In the genomic region with DNA sequence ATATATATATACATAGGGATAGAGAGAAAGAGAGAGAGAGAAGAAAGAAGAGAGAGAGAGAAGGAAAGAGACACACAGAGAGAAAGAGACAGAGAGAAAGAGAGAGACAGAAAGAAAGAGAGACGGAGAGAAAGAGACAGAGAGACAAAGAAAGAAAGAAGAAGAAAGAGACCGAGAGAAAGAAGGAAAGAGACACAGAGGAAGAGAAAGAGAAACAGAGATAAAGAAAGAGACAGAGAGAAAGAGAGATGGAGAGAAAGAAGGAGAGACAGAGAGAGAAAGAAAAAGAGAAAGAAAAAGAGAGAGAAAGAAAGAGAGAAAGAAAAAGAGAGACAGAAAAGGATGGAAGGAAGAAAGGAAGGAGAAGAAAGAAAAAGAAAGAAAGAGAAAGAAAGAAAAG, we compare ENCODE assay signal across 18 cellular contexts. TPM values are rescaled to one million over a fixed set of nuclear protein-coding genes. Genes with fewer than 3 reads are reported as not detected.
DNase-seq lines count a peak whose midpoint lies in the region; ATAC-seq and TF ChIP-seq lines count a peak whose summit lies in the region.
"Had no signal": no experiment of that assay in that cellular context is flagged by ENCODE, and none has a peak within 500 bp of the region (broad histone marks: within the 10 kb centered on the region; RNA-seq: fewer than 3 reads in every experiment).

No MANE protein-coding gene starts in this region.

- H3K9ac ChIP-seq in DND-41 (ENCODE audit: low read depth, low read length) (peak overlapping the region; percentile 52), neural progenitor cell (no peak overlapping the region)
- H3K9ac ChIP-seq: BLaER1 treated with 17β-estradiol and CSF1 and Interleukin-3, amounts not matched to agents 10 nM and 100 nM had no signal

- H3K4me3 Mint-ChIP-seq in activated CD8-positive, alpha-beta T cell treated with anti-CD3 and anti-CD28 coated beads for 36 hours: no peak overlapping the region
- no peak overlapping the region for H3K4me3 Mint-ChIP-seq in activated CD8-positive, alpha-beta T cell treated with anti-CD3 and anti-CD28 coated beads, Interleukin-2, amount 10 ng/mL, durations not matched to agents 7 days and 5 days
- peak overlapping the region in 5 of 8 donors; percentile 27 to 57 (median 35) for H3K4me3 Mint-ChIP-seq in naive B cell
- no peak overlapping the region for H3K4me3 Mint-ChIP-seq in neural progenitor cell
- H3K4me3 Mint-ChIP-seq in activated T-cell treated with anti-CD3 and anti-CD28 coated beads, Interleukin-2, amount 50 U/mL, for 24 hours: no peak overlapping the region
- H3K4me3 Mint-ChIP-seq: CD8-positive, alpha-beta memory T cell had no signal

- H3K27me3 ChIP-seq in DND-41 (ENCODE audit: insufficient read depth, low read length, poor library complexity): no peaks in the 10 kb centered on the region
- no peaks in the 10 kb centered on the region for H3K27me3 ChIP-seq in SJCRH30
- no peaks in the 10 kb centered on the region for H3K27me3 ChIP-seq in neural progenitor cell
- H3K27me3 ChIP-seq: BLaER1 treated with 17β-estradiol and CSF1 and Interleukin-3, amounts not matched to agents 10 nM and 100 nM had no signal

- H3K4me2 ChIP-seq in DND-41 (ENCODE audit: insufficient read depth, low read length) (peak overlapping the region; percentile 51), neural progenitor cell (no peak overlapping the region)
- H3K4me2 ChIP-seq: A549 had no signal

- peaks cover 6% of the 10 kb centered on the region for H3K27me3 Mint-ChIP-seq in activated CD8-positive, alpha-beta T cell treated with anti-CD3 and anti-CD28 coated beads for 36 hours
- H3K27me3 Mint-ChIP-seq in activated CD8-positive, alpha-beta T cell treated with anti-CD3 and anti-CD28 coated beads, Interleukin-2, amount 10 ng/mL, durations not matched to agents 7 days and 5 days (ENCODE audit: low read depth): peaks cover 6% of the 10 kb centered on the region
- no peaks in the 10 kb centered on the region for H3K27me3 Mint-ChIP-seq in naive B cell
- no peaks in the 10 kb centered on the region for H3K27me3 Mint-ChIP-seq in neural progenitor cell (ENCODE audit: insufficient read depth, low read depth)
- H3K27me3 Mint-ChIP-seq in activated T-cell treated with anti-CD3 and anti-CD28 coated beads, Interleukin-2, amount 50 U/mL, for 24 hours: peaks cover 26% of the 10 kb centered on the region

- no peaks in the 10 kb centered on the region for H3K9me3 Mint-ChIP-seq in activated CD8-positive, alpha-beta T cell treated with anti-CD3 and anti-CD28 coated beads for 36 hours
- H3K9me3 Mint-ChIP-seq in activated CD8-positive, alpha-beta T cell treated with anti-CD3 and anti-CD28 coated beads, Interleukin-2, amount 10 ng/mL, durations not matched to agents 7 days and 5 days (ENCODE audit: insufficient read depth): no peaks in the 10 kb centered on the region
- H3K9me3 Mint-ChIP-seq in naive B cell (peaks cover 0 to 2% (median 0%) of the 10 kb centered on the region in 7 donors), neural progenitor cell (no peaks in the 10 kb centered on the region)
- H3K9me3 Mint-ChIP-seq in activated T-cell treated with anti-CD3 and anti-CD28 coated beads, Interleukin-2, amount 50 U/mL, for 24 hours: no peaks in the 10 kb centered on the region

- DNase-seq in activated CD8-positive, alpha-beta T cell treated with anti-CD3 and anti-CD28 coated beads for 36 hours: no peak
- DNase-seq in activated CD8-positive, alpha-beta T cell treated with anti-CD3 and anti-CD28 coated beads, Interleukin-2, amount 10 ng/mL, durations not matched to agents 7 days and 5 days: no peak
- DNase-seq in DND-41 (no peak), naive B cell (no peak), SJCRH30 (no peak), neural progenitor cell (ENCODE audit: low spot score) (no peak)
- no peak for DNase-seq in activated T-cell treated with anti-CD3 and anti-CD28 coated beads, Interleukin-2, amount 50 U/mL, for 24 hours
- DNase-seq: AML-193; CD8-positive, alpha-beta memory T cell; COR-L47; GDM1; GOT3; H7 had no signal

- peak overlapping the region in 1 of 2 experiments; percentile 10; a peak in 1 of 4 replicates for H3K4me3 ChIP-seq in DND-41 (ENCODE audit: low read depth in 1 of 2, low read length in 2 of 2)
- H3K4me3 ChIP-seq in SJCRH30: no peak overlapping the region
- H3K4me3 ChIP-seq in neural progenitor cell: no peak overlapping the region
- H3K4me3 ChIP-seq: A549; BLaER1 treated with 17β-estradiol and CSF1 and Interleukin-3, amounts not matched to agents 10 nM and 100 nM had no signal

- ATAC-seq in activated CD8-positive, alpha-beta T cell treated with anti-CD3 and anti-CD28 coated beads for 36 hours: no peak
- ATAC-seq in activated CD8-positive, alpha-beta T cell treated with anti-CD3 and anti-CD28 coated beads, Interleukin-2, amount 10 ng/mL, durations not matched to agents 7 days and 5 days: no peak
- ATAC-seq in DND-41 (ENCODE audit: insufficient read depth, low read depth) (no peak), naive B cell (ENCODE audit: low read depth in 2 of 2) (no peak)
- ATAC-seq: A549, HCT116 had no signal

- CTCF ChIA-PET in activated CD8-positive, alpha-beta T cell treated with anti-CD3 and anti-CD28 coated beads for 36 hours (lab: Charles Lee): no interaction called here
- CTCF ChIA-PET in activated CD8-positive, alpha-beta T cell treated with anti-CD3 and anti-CD28 coated beads, Interleukin-2, amount 10 ng/mL, durations not matched to agents 7 days and 5 days (lab: Charles Lee): no interaction called here

- POLR2A ChIA-PET in activated CD8-positive, alpha-beta T cell treated with anti-CD3 and anti-CD28 coated beads for 36 hours (lab: Charles Lee): no interaction called here
- POLR2A ChIA-PET in activated CD8-positive, alpha-beta T cell treated with anti-CD3 and anti-CD28 coated beads, Interleukin-2, amount 10 ng/mL, durations not matched to agents 7 days and 5 days (lab: Charles Lee): no interaction called here

- no peaks in the 10 kb centered on the region for H3F3A ChIP-seq in neural progenitor cell (ENCODE audit: low read depth)

- H3K27ac ChIP-seq in DND-41 (ENCODE audit: low read length) (peak overlapping the region; percentile 92), KOPT-K1 (ENCODE audit: low read depth, low read length, poor library complexity, severe bottlenecking) (peak overlapping the region; percentile 86), SJCRH30 (no peak overlapping the region), neural progenitor cell (no peak overlapping the region)
- H3K27ac ChIP-seq: 22Rv1, A549 had no signal

- no peak overlapping the region for H3K27ac Mint-ChIP-seq in activated CD8-positive, alpha-beta T cell treated with anti-CD3 and anti-CD28 coated beads for 36 hours
- no peak overlapping the region for H3K27ac Mint-ChIP-seq in activated CD8-positive, alpha-beta T cell treated with anti-CD3 and anti-CD28 coated beads, Interleukin-2, amount 10 ng/mL, durations not matched to agents 7 days and 5 days
- H3K27ac Mint-ChIP-seq in naive B cell: peak overlapping the region; percentile 9 to 85 (median 70)
- no peak overlapping the region for H3K27ac Mint-ChIP-seq in neural progenitor cell
- H3K27ac Mint-ChIP-seq in activated T-cell treated with anti-CD3 and anti-CD28 coated beads, Interleukin-2, amount 50 U/mL, for 24 hours: no peak overlapping the region

- no peak overlapping the region; the same call in 1 of the 2 replicates for H2AFZ ChIP-seq in DND-41 (ENCODE audit: low read depth, low read length)
- H2AFZ ChIP-seq in neural progenitor cell (replicated peaks): no peak overlapping the region

- no peaks in the 10 kb centered on the region for H3K36me3 Mint-ChIP-seq in activated CD8-positive, alpha-beta T cell treated with anti-CD3 and anti-CD28 coated beads for 36 hours (ENCODE audit: low read depth)
- H3K36me3 Mint-ChIP-seq in activated CD8-positive, alpha-beta T cell treated with anti-CD3 and anti-CD28 coated beads, Interleukin-2, amount 10 ng/mL, durations not matched to agents 7 days and 5 days (ENCODE audit: low read depth): no peaks in the 10 kb centered on the region
- H3K36me3 Mint-ChIP-seq in naive B cell (no peaks in the 10 kb centered on the region), neural progenitor cell (no peaks in the 10 kb centered on the region)
- H3K36me3 Mint-ChIP-seq in activated T-cell treated with anti-CD3 and anti-CD28 coated beads, Interleukin-2, amount 50 U/mL, for 24 hours (ENCODE audit: low read depth): no peaks in the 10 kb centered on the region
- H3K36me3 Mint-ChIP-seq: CD8-positive, alpha-beta memory T cell had no signal

- H3K36me3 ChIP-seq in DND-41 (ENCODE audit: insufficient read depth, low read length) (no peaks in the 10 kb centered on the region), KOPT-K1 (ENCODE audit: insufficient read depth, low read length) (no peaks in the 10 kb centered on the region), SJCRH30 (no peaks in the 10 kb centered on the region), neural progenitor cell (no peaks in the 10 kb centered on the region)
- H3K36me3 ChIP-seq: BLaER1 treated with 17β-estradiol and CSF1 and Interleukin-3, amounts not matched to agents 10 nM and 100 nM had no signal

- peaks cover 4% of the 10 kb centered on the region for H3K4me1 Mint-ChIP-seq in activated CD8-positive, alpha-beta T cell treated with anti-CD3 and anti-CD28 coated beads for 36 hours (ENCODE audit: low read depth)
- peaks cover 10% of the 10 kb centered on the region for H3K4me1 Mint-ChIP-seq in activated CD8-positive, alpha-beta T cell treated with anti-CD3 and anti-CD28 coated beads, Interleukin-2, amount 10 ng/mL, durations not matched to agents 7 days and 5 days (ENCODE audit: low read depth)
- H3K4me1 Mint-ChIP-seq in naive B cell (peaks cover 31 to 39% (median 34%) of the 10 kb centered on the region in 3 donors), neural progenitor cell (no peaks in the 10 kb centered on the region)
- peaks cover 2% of the 10 kb centered on the region for H3K4me1 Mint-ChIP-seq in activated T-cell treated with anti-CD3 and anti-CD28 coated beads, Interleukin-2, amount 50 U/mL, for 24 hours (ENCODE audit: low read depth)

- intact Hi-C loops in activated CD8-positive, alpha-beta T cell treated with anti-CD3 and anti-CD28 coated beads for 36 hours (cut with micrococcal nuclease): no loop called here

- TF ChIP-seq CTCF in activated CD8-positive, alpha-beta T cell treated with anti-CD3 and anti-CD28 coated beads for 36 hours (IDR thresholded peaks at IDR 0.05): peak; percentile 44
- no peak for TF ChIP-seq CTCF in DND-41 (IDR thresholded peaks at IDR 0.05; ENCODE audit: borderline replicate concordance, extremely low read depth, low read length, poor library complexity, severe bottlenecking)
- no peak for TF ChIP-seq CTCF in neural progenitor cell (IDR thresholded peaks at IDR 0.05)

- H4K20me1 ChIP-seq in DND-41 (ENCODE audit: insufficient read depth, low read length): no peaks in the 10 kb centered on the region
- no peaks in the 10 kb centered on the region for H4K20me1 ChIP-seq in neural progenitor cell (ENCODE audit: low read depth)
- H4K20me1 ChIP-seq: BLaER1 treated with 17β-estradiol and CSF1 and Interleukin-3, amounts not matched to agents 10 nM and 100 nM had no signal

- peaks cover 98% of the 10 kb centered on the region for H3K4me1 ChIP-seq in DND-41 (ENCODE audit: insufficient read depth, low read length)
- H3K4me1 ChIP-seq in SJCRH30: 0 out of 2 replicates have a peak, but pooled peaks cover 4% of the 10 kb centered on the region
- H3K4me1 ChIP-seq in neural progenitor cell: no peaks in the 10 kb centered on the region

- H3K9me3 ChIP-seq in DND-41 (ENCODE audit: insufficient read depth, low read length, severe bottlenecking) (peaks cover 2% of the 10 kb centered on the region), KOPT-K1 (ENCODE audit: insufficient read depth, low read length, poor library complexity, severe bottlenecking) (no peaks in the 10 kb centered on the region), SJCRH30 (replicated peaks) (no peaks in the 10 kb centered on the region), neural progenitor cell (ENCODE audit: low read depth) (no peaks in the 10 kb centered on the region)
- H3K9me3 ChIP-seq: A549; BLaER1 treated with 17β-estradiol and CSF1 and Interleukin-3, amounts not matched to agents 10 nM and 100 nM had no signal

- peaks cover 23% of the 10 kb centered on the region for H3K79me2 ChIP-seq in DND-41 (ENCODE audit: insufficient read depth, low read length)
- no peaks in the 10 kb centered on the region for H3K79me2 ChIP-seq in neural progenitor cell (ENCODE audit: low read depth)

RNA-seq across cellular contexts. Expression of gene TASP1, which starts 46.9 kb away (rescaled TPM):
- total RNA-seq in activated CD8-positive, alpha-beta T cell treated with anti-CD3 and anti-CD28 coated beads for 36 hours: 1 to 10 TPM; 8.7 to 8.8 TPM
- total RNA-seq in activated CD8-positive, alpha-beta T cell treated with anti-CD3 and anti-CD28 coated beads, Interleukin-2, amount 10 ng/mL, durations not matched to agents 7 days and 5 days: 10 to 100 TPM in 1 of 2 experiments, 1 to 10 TPM in 1; 9.6 to 11.8 TPM
- 10 to 100 TPM; 12.8 to 20.7 (median 15.0) TPM for polyA plus RNA-seq in naive B cell (ENCODE audit: low read depth in 6 of 6)
- total RNA-seq in SJCRH30 (2014; rRNA removed; shearing (Covaris generic)): 7.1 and 7.2 TPM in 2 replicates
- 8.0 and 9.6 TPM in 2 replicates for total RNA-seq in neural progenitor cell (ENCODE audit: low replicate concordance)

Comparison
In these comparisons a context has a peak if more than half of its experiments do, and no peak if none do; other contexts are left out.
1. H3K27ac Mint-ChIP-seq: peak in naive B cell (6 of 6); none in activated CD8-positive, alpha-beta T cell treated with anti-CD3 and anti-CD28 coated beads for 36 hours (single experiment), activated CD8-positive, alpha-beta T cell treated with anti-CD3 and anti-CD28 coated beads, Interleukin-2, amount 10 ng/mL, durations not matched to agents 7 days and 5 days (single experiment), neural progenitor cell (single experiment) and activated T-cell treated with anti-CD3 and anti-CD28 coated beads, Interleukin-2, amount 50 U/mL, for 24 hours (single experiment).
2. H3K4me3 Mint-ChIP-seq: peak in naive B cell (5 of 8); none in activated CD8-positive, alpha-beta T cell treated with anti-CD3 and anti-CD28 coated beads for 36 hours (single experiment), activated CD8-positive, alpha-beta T cell treated with anti-CD3 and anti-CD28 coated beads, Interleukin-2, amount 10 ng/mL, durations not matched to agents 7 days and 5 days (single experiment), neural progenitor cell (single experiment) and activated T-cell treated with anti-CD3 and anti-CD28 coated beads, Interleukin-2, amount 50 U/mL, for 24 hours (single experiment).
3. H3K27ac ChIP-seq: peak in DND-41 (single experiment) and KOPT-K1 (single experiment); none in SJCRH30 (single experiment) and neural progenitor cell (single experiment).